In the genomic region with DNA sequence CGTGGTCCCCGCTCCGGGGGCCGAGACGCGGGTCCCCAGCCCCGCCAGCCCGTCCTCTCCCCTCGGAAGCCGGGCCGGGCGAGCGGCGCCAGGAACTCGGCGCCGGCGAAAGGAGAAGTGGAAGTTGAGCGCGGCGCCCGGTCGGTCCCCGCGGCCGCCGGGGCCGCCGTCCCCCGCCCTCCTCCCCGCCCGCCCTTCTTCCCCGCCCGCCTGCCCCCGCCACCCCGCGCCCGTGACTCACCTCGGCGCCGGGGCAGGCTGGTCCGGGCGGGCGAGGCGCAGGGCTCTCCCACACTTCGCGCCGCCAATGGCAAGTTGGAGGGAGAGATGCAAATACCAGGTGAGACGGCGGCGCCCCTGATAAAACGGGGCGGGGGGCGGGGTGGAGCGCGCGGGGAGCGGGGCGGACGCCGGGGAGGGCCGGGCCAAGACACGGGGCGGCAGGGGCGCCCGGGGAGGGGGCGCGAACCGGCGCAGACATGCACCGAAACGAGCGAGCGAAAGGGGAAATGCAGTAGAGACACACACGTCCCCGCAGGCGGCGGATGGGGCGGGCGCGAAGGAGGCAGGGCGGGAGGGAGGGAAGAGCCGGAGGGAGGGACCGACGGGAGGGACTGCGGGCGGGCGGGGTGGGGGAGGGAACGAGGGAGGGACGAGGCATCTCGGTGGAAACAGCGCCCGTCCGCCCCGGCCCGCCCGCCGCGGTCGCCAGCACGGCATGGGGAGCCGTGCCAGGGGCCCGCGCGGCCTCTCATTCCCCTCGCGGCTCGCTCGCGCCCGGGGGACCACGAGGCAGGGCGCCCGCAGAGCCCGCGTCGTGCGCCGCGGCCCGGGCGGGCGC, we compare ENCODE assay signal across 8 cellular contexts. TPM values are rescaled to one million over a fixed set of nuclear protein-coding genes. Genes with fewer than 3 reads are reported as not detected.
DNase-seq lines count a peak whose midpoint lies in the region; ATAC-seq, FAIRE-seq and TF ChIP-seq lines count a peak whose summit lies in the region.

A gene (minus strand): TSS at position 119 of the 841 bp plus-strand sequence. CDS start 29,167 bp downstream, outside the sequence.

- H3K4me3 ChIP-seq in colonic mucosa (peak within 1 kb of the TSS; percentile 54), lower lobe of right lung (peak within 1 kb of the TSS; percentile 66)

- no peak within 1 kb of the TSS for H3K27ac Mint-ChIP-seq in WTC11

- no peaks in the 10 kb centered on the region for H3K9me3 Mint-ChIP-seq in WTC11

- H3K9me3 ChIP-seq in colonic mucosa (no peaks in the 10 kb centered on the region), lower lobe of right lung (no peaks in the 10 kb centered on the region)

- H3K4me1 ChIP-seq in colonic mucosa (no peaks in the 10 kb centered on the region), lower lobe of right lung (peaks cover 9% of the 10 kb centered on the region)

- peaks cover 14% of the 10 kb centered on the region; the same call in 1 of the 2 replicates for H3K4me1 Mint-ChIP-seq in WTC11

- H3K36me3 Mint-ChIP-seq in WTC11: no peaks in the 10 kb centered on the region

- peak within 1 kb of the TSS; percentile 58 for H3K4me3 Mint-ChIP-seq in WTC11

- intact Hi-C loops in colonic mucosa (cut with DNase I) (no loop called here), lower lobe of right lung (cut with DNase I) (no loop called here)

- no peak for FAIRE-seq in D721Med (lab: Jason Lieb, UNC)

- CTCF ChIA-PET in WTC11 (lab: Charles Lee): interaction anchor here (1.0 to 1.7 kb wide), 3 partner anchors 11 to 50 kb away, joined by 4 to 6 read pairs (median 5); no protein-coding TSS in a partner anchor

- TF ChIP-seq CTCF in D721Med (IDR thresholded peaks at IDR 0.05; ENCODE audit: insufficient read depth, missing control alignments) (no peak), WTC11 (IDR thresholded peaks at IDR 0.05) (no peak), colonic mucosa (IDR thresholded peaks at IDR 0.05) (no peak), lower lobe of right lung (IDR thresholded peaks at IDR 0.05) (no peak)

- H3K9ac ChIP-seq in colonic mucosa (ENCODE audit: low read depth in 2 of 2, low read length in 2 of 2): peak within 1 kb of the TSS; percentile 68 to 81

- peaks cover 56% of the 10 kb centered on the region for H3K27me3 Mint-ChIP-seq in WTC11 (ENCODE audit: low read depth)

- no peaks in the 10 kb centered on the region for H3K27me3 ChIP-seq in colonic mucosa
- no peaks in the 10 kb centered on the region for H3K27me3 ChIP-seq in lower lobe of right lung (ENCODE audit: low read depth)

- H3K36me3 ChIP-seq in colonic mucosa (no peaks in the 10 kb centered on the region), lower lobe of right lung (no peaks in the 10 kb centered on the region)

- peak; percentile 36 for ATAC-seq in GM21447 (IDR thresholded peaks at IDR 0.05; ENCODE audit: unreplicated experiment)
- peak; percentile 8; the same call in 1 of the 2 replicates for ATAC-seq in WTC11
- ATAC-seq in lower lobe of right lung: peak; percentile 80 to 85
- ATAC-seq in GM18517 (IDR thresholded peaks at IDR 0.05; ENCODE audit: unreplicated experiment): no peak

- POLR2A ChIA-PET in WTC11 (lab: Charles Lee): no interaction called here

- DNase-seq in D721Med (ENCODE audit: insufficient read length, low spot score): peak; percentile 43
- DNase-seq in MV-4-11 (lab: John Stamatoyannopoulos, UW): peak; percentile 61
- DNase-seq in WTC11 (ENCODE audit: low spot score): peak; percentile 17
- peak; percentile 61 for DNase-seq in colonic mucosa
- peak; percentile 62 for DNase-seq in lower lobe of right lung
- DNase-seq in stimulated activated naive CD4-positive, alpha-beta T cell (lab: John Stamatoyannopoulos, UW): peak; percentile 13 to 64 (median 44)

- peak within 1 kb of the TSS; percentile 90 for H3K27ac ChIP-seq in colonic mucosa
- H3K27ac ChIP-seq in lower lobe of right lung: peak within 1 kb of the TSS; percentile 87

TF ChIP-seq in WTC11, 78 proteins besides CTCF, POLR2A, EP300 and RAD21 (continues in another document):
- TF ChIP-seq RELA (CRISPR knock-in tag; IDR thresholded peaks at IDR 0.05; ENCODE audit: borderline replicate concordance) (no peak), ZNF423 (CRISPR knock-in tag; IDR thresholded peaks at IDR 0.05) (no peak), NFYB (CRISPR knock-in tag; conservative IDR thresholded peaks at IDR 0.05; ENCODE audit: low read depth) (no peak), GABPB1 (CRISPR knock-in tag; IDR thresholded peaks at IDR 0.05) (no peak), TP53 (CRISPR knock-in tag; IDR thresholded peaks at IDR 0.05) (no peak), ZNF121 (CRISPR knock-in tag; IDR thresholded peaks at IDR 0.05) (no peak), ZNF263 (CRISPR knock-in tag; IDR thresholded peaks at IDR 0.05; ENCODE audit: low read depth) (no peak), ZNF317 (CRISPR knock-in tag; IDR thresholded peaks at IDR 0.05; ENCODE audit: borderline replicate concordance, low read depth) (no peak), NFATC4 (CRISPR knock-in tag; IDR thresholded peaks at IDR 0.05) (no peak), TEAD1 (CRISPR knock-in tag; IDR thresholded peaks at IDR 0.05) (no peak)
- TF ChIP-seq, protein P1, sequence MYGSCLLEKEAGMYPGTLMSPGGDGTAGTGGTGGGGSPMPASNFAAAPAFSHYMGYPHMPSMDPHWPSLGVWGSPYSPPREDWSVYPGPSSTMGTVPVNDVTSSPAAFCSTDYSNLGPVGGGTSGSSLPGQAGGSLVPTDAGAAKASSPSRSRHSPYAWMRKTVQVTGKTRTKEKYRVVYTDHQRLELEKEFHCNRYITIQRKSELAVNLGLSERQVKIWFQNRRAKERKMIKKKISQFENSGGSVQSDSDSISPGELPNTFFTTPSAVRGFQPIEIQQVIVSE (CRISPR knock-in tag; IDR thresholded peaks at IDR 0.05; ENCODE audit: borderline replicate concordance): no peak
- TF ChIP-seq, protein P2, sequence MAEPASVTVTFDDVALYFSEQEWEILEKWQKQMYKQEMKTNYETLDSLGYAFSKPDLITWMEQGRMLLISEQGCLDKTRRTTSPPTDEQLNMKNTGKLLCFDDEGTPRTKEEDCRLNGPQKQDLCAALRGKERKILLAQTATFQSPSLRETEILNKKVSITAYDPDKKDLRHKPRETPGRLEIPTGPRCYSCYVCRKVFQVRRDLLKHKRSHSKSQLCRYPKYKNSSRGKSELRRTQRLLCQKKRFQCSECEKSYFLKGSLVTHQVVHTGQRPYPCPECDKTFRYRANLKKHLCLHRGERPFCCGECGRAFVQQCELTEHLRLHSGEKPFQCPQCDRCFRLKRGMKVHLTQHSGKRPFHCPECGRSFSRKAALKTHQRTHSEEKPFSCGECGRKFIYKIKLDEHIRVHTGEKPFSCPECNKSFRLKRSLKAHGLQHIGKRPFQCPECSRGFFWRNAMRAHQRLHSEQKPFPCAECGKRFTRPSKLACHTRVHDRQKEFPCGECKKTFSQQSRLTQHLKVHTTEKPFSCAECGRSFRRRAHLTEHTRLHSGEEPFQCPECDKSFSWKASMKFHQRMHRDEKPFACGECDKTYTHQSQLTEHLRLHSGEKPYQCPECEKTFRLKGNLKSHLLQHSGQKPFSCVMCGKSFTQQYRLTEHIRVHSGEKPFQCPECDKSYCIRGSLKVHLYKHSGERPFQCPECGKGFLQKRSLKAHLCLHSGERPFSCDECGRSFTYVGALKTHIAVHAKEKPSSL (CRISPR knock-in tag; conservative IDR thresholded peaks at IDR 0.05): no peak
- TF ChIP-seq, protein P3, sequence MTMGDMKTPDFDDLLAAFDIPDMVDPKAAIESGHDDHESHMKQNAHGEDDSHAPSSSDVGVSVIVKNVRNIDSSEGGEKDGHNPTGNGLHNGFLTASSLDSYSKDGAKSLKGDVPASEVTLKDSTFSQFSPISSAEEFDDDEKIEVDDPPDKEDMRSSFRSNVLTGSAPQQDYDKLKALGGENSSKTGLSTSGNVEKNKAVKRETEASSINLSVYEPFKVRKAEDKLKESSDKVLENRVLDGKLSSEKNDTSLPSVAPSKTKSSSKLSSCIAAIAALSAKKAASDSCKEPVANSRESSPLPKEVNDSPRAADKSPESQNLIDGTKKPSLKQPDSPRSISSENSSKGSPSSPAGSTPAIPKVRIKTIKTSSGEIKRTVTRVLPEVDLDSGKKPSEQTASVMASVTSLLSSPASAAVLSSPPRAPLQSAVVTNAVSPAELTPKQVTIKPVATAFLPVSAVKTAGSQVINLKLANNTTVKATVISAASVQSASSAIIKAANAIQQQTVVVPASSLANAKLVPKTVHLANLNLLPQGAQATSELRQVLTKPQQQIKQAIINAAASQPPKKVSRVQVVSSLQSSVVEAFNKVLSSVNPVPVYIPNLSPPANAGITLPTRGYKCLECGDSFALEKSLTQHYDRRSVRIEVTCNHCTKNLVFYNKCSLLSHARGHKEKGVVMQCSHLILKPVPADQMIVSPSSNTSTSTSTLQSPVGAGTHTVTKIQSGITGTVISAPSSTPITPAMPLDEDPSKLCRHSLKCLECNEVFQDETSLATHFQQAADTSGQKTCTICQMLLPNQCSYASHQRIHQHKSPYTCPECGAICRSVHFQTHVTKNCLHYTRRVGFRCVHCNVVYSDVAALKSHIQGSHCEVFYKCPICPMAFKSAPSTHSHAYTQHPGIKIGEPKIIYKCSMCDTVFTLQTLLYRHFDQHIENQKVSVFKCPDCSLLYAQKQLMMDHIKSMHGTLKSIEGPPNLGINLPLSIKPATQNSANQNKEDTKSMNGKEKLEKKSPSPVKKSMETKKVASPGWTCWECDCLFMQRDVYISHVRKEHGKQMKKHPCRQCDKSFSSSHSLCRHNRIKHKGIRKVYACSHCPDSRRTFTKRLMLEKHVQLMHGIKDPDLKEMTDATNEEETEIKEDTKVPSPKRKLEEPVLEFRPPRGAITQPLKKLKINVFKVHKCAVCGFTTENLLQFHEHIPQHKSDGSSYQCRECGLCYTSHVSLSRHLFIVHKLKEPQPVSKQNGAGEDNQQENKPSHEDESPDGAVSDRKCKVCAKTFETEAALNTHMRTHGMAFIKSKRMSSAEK (CRISPR knock-in tag; IDR thresholded peaks at IDR 0.05; ENCODE audit: borderline replicate concordance): no peak
- TF ChIP-seq, protein P4, sequence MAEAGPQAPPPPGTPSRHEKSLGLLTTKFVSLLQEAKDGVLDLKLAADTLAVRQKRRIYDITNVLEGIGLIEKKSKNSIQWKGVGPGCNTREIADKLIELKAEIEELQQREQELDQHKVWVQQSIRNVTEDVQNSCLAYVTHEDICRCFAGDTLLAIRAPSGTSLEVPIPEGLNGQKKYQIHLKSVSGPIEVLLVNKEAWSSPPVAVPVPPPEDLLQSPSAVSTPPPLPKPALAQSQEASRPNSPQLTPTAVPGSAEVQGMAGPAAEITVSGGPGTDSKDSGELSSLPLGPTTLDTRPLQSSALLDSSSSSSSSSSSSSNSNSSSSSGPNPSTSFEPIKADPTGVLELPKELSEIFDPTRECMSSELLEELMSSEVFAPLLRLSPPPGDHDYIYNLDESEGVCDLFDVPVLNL (CRISPR knock-in tag; IDR thresholded peaks at IDR 0.05; ENCODE audit: borderline replicate concordance, low read depth): no peak

RNA-seq across cellular contexts. Expression of the gene that starts here (rescaled TPM):
- total RNA-seq in WTC11 (2021) (1.7 to 1.9 TPM (median 1.9 TPM) in 3 replicates), colonic mucosa (10 to 100 TPM; 30.6 to 42.4 TPM), lower lobe of right lung (24.1 TPM)
